ENCODE assay signal across 2 cellular contexts in genomic region chr16:3197694-3198333, GRCh38.
A peak's percentile ranks its signal among the peaks of the same experiment; 100 is the strongest.
TF ChIP-seq lines count a peak whose summit lies in the region.

No MANE protein-coding gene starts in this region.

TF ChIP-seq in HEK293, 187 proteins besides CTCF, POLR2A, EP300 and RAD21:
- TF ChIP-seq ZNF596 (tag by site-specific recombination; IDR thresholded peaks at IDR 0.05) (peak; percentile 76), ZNF366 (tag by site-specific recombination; conservative IDR thresholded peaks at IDR 0.05) (0 out of 2 replicates have a peak, but pooled peaks have one; percentile 22)
TF ChIP-seq in HEK293: peak in this region for 2; not testable (repeated sequence) for 185.

TF ChIP-seq in HepG2, 621 proteins besides CTCF, POLR2A, EP300 and RAD21:
- 0 out of 2 replicates have a peak, but pooled peaks have one; percentile 66 for TF ChIP-seq ZNF775 (CRISPR knock-in tag; IDR thresholded peaks at IDR 0.05; ENCODE audit: borderline replicate concordance)
- TF ChIP-seq HNRNPK (IDR thresholded peaks at IDR 0.05; ENCODE audit: low read depth, low read length, poor library complexity, severe bottlenecking), result peak; percentile 90
- peak; percentile 41 for TF ChIP-seq PCBP2 (optimal IDR thresholded peaks at IDR 0.05; ENCODE audit: low read depth, low read length, poor library complexity, severe bottlenecking)
- TF ChIP-seq PCBP1 (IDR thresholded peaks at IDR 0.05; ENCODE audit: borderline replicate concordance, low read depth, low read length), result peak; percentile 78; the same call in 1 of the 2 replicates
